Comparison of ENCODE assay signal across 16 cellular contexts in the genomic region with DNA sequence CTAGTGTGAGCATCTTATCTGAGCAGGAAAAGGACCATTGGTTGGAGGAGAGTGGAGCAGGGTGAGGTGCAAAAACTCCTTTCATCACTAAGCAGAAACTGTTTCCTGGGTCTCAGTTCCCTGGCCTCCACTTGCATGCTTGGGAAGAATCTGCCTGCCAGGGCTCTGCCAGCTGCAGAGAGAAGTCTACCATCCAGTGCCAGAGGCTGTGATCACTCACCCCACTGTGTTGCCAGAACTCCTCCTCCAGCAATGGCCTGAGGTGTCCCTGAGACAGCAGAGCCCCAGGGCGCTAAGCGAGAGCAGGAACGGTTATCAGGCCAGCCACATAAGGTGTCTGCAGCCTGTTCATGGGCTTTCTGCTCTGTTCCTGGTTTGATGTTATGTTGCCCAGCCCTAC.
DNase-seq lines count a peak whose midpoint lies in the region; ATAC-seq and TF ChIP-seq lines count a peak whose summit lies in the region.
"Had no signal": no experiment of that assay in that cellular context is flagged by ENCODE, and none has a peak within 500 bp of the region (broad histone marks: within the 10 kb centered on the region; RNA-seq: fewer than 3 reads in every experiment).

No MANE protein-coding gene starts in this region.

- no peak overlapping the region for H3K4me3 ChIP-seq in smooth muscle cell
- H3K4me3 ChIP-seq: GM23248, thoracic aorta had no signal

- no peaks in the 10 kb centered on the region for H3K27me3 ChIP-seq in foreskin keratinocyte
- H3K27me3 ChIP-seq in smooth muscle cell (ENCODE audit: low read depth), result no peaks in the 10 kb centered on the region

- no peaks in the 10 kb centered on the region for H3K9me3 ChIP-seq in smooth muscle cell (replicated peaks; ENCODE audit: low read depth)
- H3K9me3 ChIP-seq: thoracic aorta had no signal

- H4K20me1 ChIP-seq in smooth muscle cell (ENCODE audit: low read depth), result no peaks in the 10 kb centered on the region

- H3K4me1 ChIP-seq in foreskin keratinocyte, result no peaks in the 10 kb centered on the region
- no peaks in the 10 kb centered on the region for H3K4me1 ChIP-seq in smooth muscle cell (ENCODE audit: low read depth)

- H3K36me3 ChIP-seq in smooth muscle cell (ENCODE audit: low read depth), result no peaks in the 10 kb centered on the region
- H3K36me3 ChIP-seq: thoracic aorta had no signal

- peak; percentile 39 for ATAC-seq in foreskin keratinocyte
- ATAC-seq in omental fat pad (ENCODE audit: low FRiP score), result no peak
- ATAC-seq in HG03280 (IDR thresholded peaks at IDR 0.05; ENCODE audit: unreplicated experiment), result no peak

- no peak overlapping the region for H2AFZ ChIP-seq in smooth muscle cell (ENCODE audit: low read depth)
- H2AFZ ChIP-seq: GM23248 had no signal

- no peak for TF ChIP-seq CTCF in foreskin keratinocyte (conservative IDR thresholded peaks at IDR 0.05)
- no peak for TF ChIP-seq CTCF in smooth muscle cell (IDR thresholded peaks at IDR 0.05; ENCODE audit: borderline replicate concordance, insufficient read depth, poor library complexity, severe bottlenecking)
- no peak for TF ChIP-seq CTCF in omental fat pad (IDR thresholded peaks at IDR 0.05)

- peak overlapping the region; percentile 47 for H3K4me2 ChIP-seq in smooth muscle cell

- H3F3A ChIP-seq in smooth muscle cell (ENCODE audit: low read depth), result no peaks in the 10 kb centered on the region

- peak; percentile 76 for DNase-seq in NCI-H69 (lab: John Stamatoyannopoulos, UW)
- no peak for DNase-seq in foreskin keratinocyte
- DNase-seq in hypothalamus (lab: John Stamatoyannopoulos, UW), result peak in 37 of 51 donors; percentile 2 to 75 (median 30)
- no peak for DNase-seq in smooth muscle cell (lab: John Stamatoyannopoulos, UW; ENCODE audit: unreplicated experiment)
- no peak for DNase-seq in cortex of kidney (lab: John Stamatoyannopoulos, UW)
- DNase-seq in omental fat pad (ENCODE audit: low spot score), result no peak
- DNase-seq: activated CD4-positive, alpha-beta T cell treated with anti-CD3 and anti-CD28 coated beads, Interleukin-2, amount 50 U/mL, for 4 hours; activated naive CD4-positive, alpha-beta T cell; activated T-cell treated with anti-CD3 and anti-CD28 coated beads for 4 hours; aorta; GM23248; KG1; NCI-H2107; NCI-H524 treated with DMSO at 0.1 percent for 48 hours had no signal

- no peak overlapping the region for H3K9ac ChIP-seq in smooth muscle cell (ENCODE audit: low read depth)
- H3K9ac ChIP-seq: GM23248 had no signal

- H3K27ac ChIP-seq in foreskin keratinocyte, result no peak overlapping the region
- no peak overlapping the region for H3K27ac ChIP-seq in smooth muscle cell (ENCODE audit: low read depth)
- H3K27ac ChIP-seq: GM23248, thoracic aorta had no signal

- 80% methylated on average over 3 of the region's 3 CpGs for WGBS in smooth muscle cell (ENCODE audit: low lambda C conversion rate)

- no peaks in the 10 kb centered on the region for H3K79me2 ChIP-seq in smooth muscle cell (ENCODE audit: low read depth)

Comparison
In these comparisons a context has a peak if more than half of its experiments do, and no peak if none do; other contexts are left out.
1. DNase-seq: peak in NCI-H69 (single experiment) and hypothalamus (37 of 51); none in foreskin keratinocyte (0 of 2), smooth muscle cell (single experiment), cortex of kidney (single experiment) and omental fat pad (single experiment).